In the genomic region with DNA sequence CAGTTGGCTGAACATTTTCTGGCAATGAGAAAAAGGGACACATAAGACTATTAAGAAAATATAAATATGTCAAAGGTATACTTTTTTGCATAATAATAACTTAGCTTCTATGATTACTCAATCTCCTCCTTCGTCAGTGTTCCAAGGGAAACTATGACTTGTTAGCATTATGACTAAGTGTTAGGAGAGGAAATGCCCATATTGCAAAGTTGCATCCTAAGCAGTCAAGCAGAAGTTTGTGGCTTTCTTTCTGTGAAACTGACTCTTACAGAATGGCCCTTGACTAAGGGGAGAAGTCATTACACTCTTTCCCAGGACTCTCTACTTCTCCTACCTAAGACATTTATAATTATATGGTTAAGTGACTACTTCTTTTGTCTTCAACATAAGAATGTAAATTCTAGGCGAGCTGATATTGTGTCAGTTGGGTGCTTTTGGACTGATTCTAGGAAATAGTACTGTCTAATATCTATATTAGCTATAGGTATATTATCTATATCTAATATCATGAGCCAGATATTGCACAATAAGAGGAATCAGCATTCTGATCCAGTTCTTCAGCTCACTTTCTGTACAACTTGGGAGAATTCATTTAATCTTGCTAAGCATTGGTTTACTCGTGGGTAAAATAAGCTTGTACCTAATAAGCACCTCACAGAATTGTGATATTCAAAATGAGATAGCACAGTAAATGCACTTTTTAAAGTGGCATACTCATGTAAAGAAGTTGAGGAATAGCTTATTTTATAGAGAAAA, we compare ENCODE assay signal across 10 cellular contexts. TPM values are rescaled to one million over a fixed set of nuclear protein-coding genes. Genes with fewer than 3 reads are reported as not detected.
DNase-seq lines count a peak whose midpoint lies in the region; ATAC-seq, FAIRE-seq and TF ChIP-seq lines count a peak whose summit lies in the region.
"Had no signal": no experiment of that assay in that cellular context is flagged by ENCODE, and none has a peak within 500 bp of the region (broad histone marks: within the 10 kb centered on the region; RNA-seq: fewer than 3 reads in every experiment).

No MANE protein-coding gene starts in this region.

- peaks cover 18% of the 10 kb centered on the region for H3K4me1 ChIP-seq in RWPE2 (ENCODE audit: insufficient read depth, poor library complexity, severe bottlenecking)
- no peaks in the 10 kb centered on the region for H3K4me1 ChIP-seq in HepG2 (ENCODE audit: insufficient read depth, low read length)
- no peaks in the 10 kb centered on the region for H3K4me1 ChIP-seq in SJCRH30

- no peak for TF ChIP-seq POLR2A in HepG2 (IDR thresholded peaks at IDR 0.05; ENCODE audit: insufficient read depth in 1 of 2, low read depth in 2 of 2, low read length in 2 of 2)
- no peak for TF ChIP-seq POLR2A in GM12891 (IDR thresholded peaks at IDR 0.05; ENCODE audit: low read depth, low read length)

- H3K27me3 ChIP-seq in RWPE2 (ENCODE audit: insufficient read depth, poor library complexity, severe bottlenecking): no peaks in the 10 kb centered on the region
- no peaks in the 10 kb centered on the region for H3K27me3 ChIP-seq in HepG2 (ENCODE audit: control insufficient read depth in 1 of 2, insufficient read depth in 2 of 2, low read length in 2 of 2)
- H3K27me3 ChIP-seq in SJCRH30: no peaks in the 10 kb centered on the region
- H3K27me3 ChIP-seq: heart right ventricle had no signal

- POLR2A ChIA-PET in HepG2 (lab: Yijun Ruan, JAX): no interaction called here

- H3K4me2 ChIP-seq in HepG2 (ENCODE audit: low read depth, low read length): no peak overlapping the region

- TF ChIP-seq CTCF in RWPE2 (IDR thresholded peaks at IDR 0.05; ENCODE audit: poor library complexity, severe bottlenecking) (no peak), HepG2 (CRISPR knock-in tag; IDR thresholded peaks at IDR 0.05) (no peak)

- no peak overlapping the region for H2AFZ ChIP-seq in HepG2 (ENCODE audit: low read length)

- H3K4me3 ChIP-seq in RWPE2 (ENCODE audit: severe bottlenecking): no peak overlapping the region
- no peak overlapping the region for H3K4me3 ChIP-seq in HepG2 (replicated peaks in 1 of 3; ENCODE audit: insufficient read depth in 1 of 3, low read depth in 2 of 3, low read length in 3 of 3)
- no peak overlapping the region for H3K4me3 ChIP-seq in SJCRH30
- H3K4me3 ChIP-seq: heart right ventricle had no signal

- no peak overlapping the region for H3K9ac ChIP-seq in HepG2 (ENCODE audit: insufficient read depth, low read depth, low read length)

- FAIRE-seq in HepG2 (lab: Jason Lieb, UNC) (no peak), GM12891 (lab: Jason Lieb, UNC) (no peak)

- ATAC-seq in GM18517 (IDR thresholded peaks at IDR 0.05; ENCODE audit: unreplicated experiment): peak; percentile 67
- ATAC-seq in HG02885 (IDR thresholded peaks at IDR 0.05; ENCODE audit: poor library complexity, unreplicated experiment): peak; percentile 75
- peak; percentile 100 for ATAC-seq in RWPE2 (ENCODE audit: low read depth)
- ATAC-seq in HepG2: no peak

- intact Hi-C loops in HepG2 (cut with micrococcal nuclease; ENCODE audit: unreplicated experiment): no loop called here

- TF ChIP-seq EP300 in HepG2 (IDR thresholded peaks at IDR 0.05; ENCODE audit: low read depth in 2 of 2, low read length in 2 of 2): no peak
- TF ChIP-seq EP300 in HepG2 (CRISPR knock-in tag; IDR thresholded peaks at IDR 0.05; ENCODE audit: borderline replicate concordance): no peak

- H3K79me2 ChIP-seq in HepG2 (ENCODE audit: insufficient read depth, low read length): no peaks in the 10 kb centered on the region

- DNase-seq in RWPE2 (ENCODE audit: low spot score) (no peak), HepG2 (ENCODE audit: low spot score) (no peak), GM12891 (ENCODE audit: insufficient read length, low spot score) (no peak), globus pallidus (ENCODE audit: low spot score) (no peak), NCI-H446 treated with DMSO at 0.1 percent for 48 hours (lab: John Stamatoyannopoulos, UW) (no peak), SJCRH30 (no peak)
- DNase-seq: heart right ventricle, T1000 had no signal

- no peaks in the 10 kb centered on the region for H3K36me3 ChIP-seq in RWPE2 (ENCODE audit: low read depth)
- no peaks in the 10 kb centered on the region for H3K36me3 ChIP-seq in HepG2 (replicated peaks in 1 of 2; ENCODE audit: control insufficient read depth in 1 of 2, insufficient read depth in 2 of 2, low read length in 2 of 2)
- H3K36me3 ChIP-seq in SJCRH30: no peaks in the 10 kb centered on the region
- H3K36me3 ChIP-seq: heart right ventricle had no signal

- H3K27ac ChIP-seq in RWPE2 (ENCODE audit: poor library complexity, severe bottlenecking): peak overlapping the region; percentile 58
- H3K27ac ChIP-seq in HepG2 (ENCODE audit: extremely low read length, insufficient read depth, low read length): no peak overlapping the region
- H3K27ac ChIP-seq in SJCRH30: no peak overlapping the region

- WGBS in HepG2 (ENCODE audit: low lambda C conversion rate): 5% methylated on average over 3 of the region's 3 CpGs

- no TSS peak for BruUV-seq in HepG2 (replicated peaks; lab: Mats Ljungman, UMichigan)

- in situ Hi-C loops in HepG2 (cut with HindIII; ENCODE audit: extremely low pct_ligation_motif_present, low pct_unique_long_range_greater_than_20kb): loop anchor here (10.0 kb wide), 1 partner anchor 548 kb away; no protein-coding TSS in a partner anchor

- CTCF ChIA-PET in HepG2 (lab: Yijun Ruan, JAX; ENCODE audit: low intra/inter-chr PET ratio, low total read pairs): no interaction called here

- H3K9me3 ChIP-seq in RWPE2 (ENCODE audit: severe bottlenecking) (no peaks in the 10 kb centered on the region), HepG2 (ENCODE audit: low read length) (no peaks in the 10 kb centered on the region), SJCRH30 (replicated peaks) (no peaks in the 10 kb centered on the region)
- H3K9me3 ChIP-seq: heart right ventricle had no signal

- no peaks in the 10 kb centered on the region for H4K20me1 ChIP-seq in HepG2 (ENCODE audit: insufficient read depth, low read length)

- TF ChIP-seq RAD21 in HepG2 (CRISPR knock-in tag; IDR thresholded peaks at IDR 0.05): no peak

RNA-seq across cellular contexts. Expression of a gene that starts 16.4 kb away (rescaled TPM):
- not detected in 2 replicates for total RNA-seq in HepG2 (2016; rRNA removed; fragmentation: Illumina TruSeq; extraction: Trizol)
- total RNA-seq in HepG2 (2016; cell fraction: cytosol; rRNA removed; fragmentation: Illumina TruSeq; extraction: Trizol; ENCODE audit: low read depth): not detected in 2 replicates
- not detected in 2 replicates for total RNA-seq in HepG2 (2016; cell fraction: insoluble cytoplasmic fraction; rRNA removed; fragmentation: Illumina TruSeq; extraction: Trizol)
- not detected in 2 replicates for total RNA-seq in HepG2 (2016; cell fraction: membrane; rRNA removed; fragmentation: Illumina TruSeq; extraction: Trizol)
- not detected in 2 replicates for total RNA-seq in HepG2 (2016; cell fraction: nucleus; rRNA removed; fragmentation: Illumina TruSeq; extraction: Trizol)
- not detected in 2 replicates for polyA plus RNA-seq in HepG2 (2011; rRNA removed)
- polyA plus RNA-seq in HepG2 (2011; cell fraction: cytosol; rRNA removed): not detected in 2 replicates
- polyA plus RNA-seq in HepG2 (2011; cell fraction: nucleus; rRNA removed): not detected in 2 replicates
- not detected in 2 replicates for polyA plus RNA-seq in HepG2 (2012)
- not detected in 2 replicates for polyA plus RNA-seq in HepG2 (2016; cell fraction: cytosol; fragmentation: Illumina TruSeq; extraction: Trizol; ENCODE audit: low read depth)
- polyA plus RNA-seq in HepG2 (2016; cell fraction: insoluble cytoplasmic fraction; fragmentation: Illumina TruSeq; extraction: Trizol; ENCODE audit: low read depth): not detected in 2 replicates
- not detected in 2 replicates for polyA plus RNA-seq in HepG2 (2016; cell fraction: membrane; fragmentation: Illumina TruSeq; extraction: Trizol; ENCODE audit: low read depth)
- not detected in 2 replicates for polyA plus RNA-seq in HepG2 (2016; cell fraction: nucleus; fragmentation: Illumina TruSeq; extraction: Trizol; ENCODE audit: insufficient read depth, low read depth)
- not detected in 2 replicates for polyA minus RNA-seq in HepG2 (2011; rRNA and poly(A)+ RNA removed; ENCODE audit: low replicate concordance)
- polyA minus RNA-seq in HepG2 (2011; cell fraction: cytosol; rRNA and poly(A)+ RNA removed): not detected in 2 replicates
- not detected in 2 replicates for polyA minus RNA-seq in HepG2 (2011; cell fraction: nucleus; rRNA and poly(A)+ RNA removed)
- not detected for polyA plus RNA-seq in GM12891 (2012; ENCODE audit: low read depth, missing spikeins)
- total RNA-seq in SJCRH30 (2014; rRNA removed; shearing (Covaris generic)): not detected in 2 replicates
- total RNA-seq: heart right ventricle had no signal
- polyA plus RNA-seq: heart right ventricle had no signal

RNA-seq across cellular contexts. Expression of a gene that starts 18.1 kb away (rescaled TPM):
- total RNA-seq in HepG2 (2016; rRNA removed; fragmentation: Illumina TruSeq; extraction: Trizol): not detected in 2 replicates
- total RNA-seq in HepG2 (2016; cell fraction: cytosol; rRNA removed; fragmentation: Illumina TruSeq; extraction: Trizol; ENCODE audit: low read depth): not detected in 2 replicates
- total RNA-seq in HepG2 (2016; cell fraction: insoluble cytoplasmic fraction; rRNA removed; fragmentation: Illumina TruSeq; extraction: Trizol): not detected in 2 replicates
- not detected in 2 replicates for total RNA-seq in HepG2 (2016; cell fraction: membrane; rRNA removed; fragmentation: Illumina TruSeq; extraction: Trizol)
- not detected in 2 replicates for total RNA-seq in HepG2 (2016; cell fraction: nucleus; rRNA removed; fragmentation: Illumina TruSeq; extraction: Trizol)
- not detected in 2 replicates for polyA plus RNA-seq in HepG2 (2011; rRNA removed)
- not detected in 2 replicates for polyA plus RNA-seq in HepG2 (2011; cell fraction: cytosol; rRNA removed)
- not detected in 2 replicates for polyA plus RNA-seq in HepG2 (2011; cell fraction: nucleus; rRNA removed)
- polyA plus RNA-seq in HepG2 (2012): not detected in 2 replicates
- polyA plus RNA-seq in HepG2 (2016; cell fraction: cytosol; fragmentation: Illumina TruSeq; extraction: Trizol; ENCODE audit: low read depth): not detected in 2 replicates
- polyA plus RNA-seq in HepG2 (2016; cell fraction: insoluble cytoplasmic fraction; fragmentation: Illumina TruSeq; extraction: Trizol; ENCODE audit: low read depth): not detected in 2 replicates
- polyA plus RNA-seq in HepG2 (2016; cell fraction: membrane; fragmentation: Illumina TruSeq; extraction: Trizol; ENCODE audit: low read depth): not detected in 2 replicates
- not detected in 2 replicates for polyA plus RNA-seq in HepG2 (2016; cell fraction: nucleus; fragmentation: Illumina TruSeq; extraction: Trizol; ENCODE audit: insufficient read depth, low read depth)
- not detected in 2 replicates for polyA minus RNA-seq in HepG2 (2011; rRNA and poly(A)+ RNA removed; ENCODE audit: low replicate concordance)
- not detected in 2 replicates for polyA minus RNA-seq in HepG2 (2011; cell fraction: cytosol; rRNA and poly(A)+ RNA removed)
- not detected in 2 replicates for polyA minus RNA-seq in HepG2 (2011; cell fraction: nucleus; rRNA and poly(A)+ RNA removed)
- not detected for polyA plus RNA-seq in GM12891 (2012; ENCODE audit: low read depth, missing spikeins)
- not detected in 2 replicates for total RNA-seq in SJCRH30 (2014; rRNA removed; shearing (Covaris generic))
- total RNA-seq: heart right ventricle had no signal
- polyA plus RNA-seq: heart right ventricle had no signal

RNA-seq across cellular contexts. Expression of a gene that starts 51.9 kb away (rescaled TPM):
- total RNA-seq in HepG2 (2016; rRNA removed; fragmentation: Illumina TruSeq; extraction: Trizol): not detected in 2 replicates
- not detected in 2 replicates for total RNA-seq in HepG2 (2016; cell fraction: cytosol; rRNA removed; fragmentation: Illumina TruSeq; extraction: Trizol; ENCODE audit: low read depth)
- not detected in 2 replicates for total RNA-seq in HepG2 (2016; cell fraction: insoluble cytoplasmic fraction; rRNA removed; fragmentation: Illumina TruSeq; extraction: Trizol)
- total RNA-seq in HepG2 (2016; cell fraction: membrane; rRNA removed; fragmentation: Illumina TruSeq; extraction: Trizol): not detected in 2 replicates
- total RNA-seq in HepG2 (2016; cell fraction: nucleus; rRNA removed; fragmentation: Illumina TruSeq; extraction: Trizol): not detected in 2 replicates
- polyA plus RNA-seq in HepG2 (2011; rRNA removed): not detected in 2 replicates
- not detected in 2 replicates for polyA plus RNA-seq in HepG2 (2011; cell fraction: cytosol; rRNA removed)
- polyA plus RNA-seq in HepG2 (2011; cell fraction: nucleus; rRNA removed): not detected in 2 replicates
- polyA plus RNA-seq in HepG2 (2012): not detected in 2 replicates
- not detected in 2 replicates for polyA plus RNA-seq in HepG2 (2016; cell fraction: cytosol; fragmentation: Illumina TruSeq; extraction: Trizol; ENCODE audit: low read depth)
- not detected in 2 replicates for polyA plus RNA-seq in HepG2 (2016; cell fraction: insoluble cytoplasmic fraction; fragmentation: Illumina TruSeq; extraction: Trizol; ENCODE audit: low read depth)
- not detected in 2 replicates for polyA plus RNA-seq in HepG2 (2016; cell fraction: membrane; fragmentation: Illumina TruSeq; extraction: Trizol; ENCODE audit: low read depth)
- not detected in 2 replicates for polyA plus RNA-seq in HepG2 (2016; cell fraction: nucleus; fragmentation: Illumina TruSeq; extraction: Trizol; ENCODE audit: insufficient read depth, low read depth)
- 21.8 TPM in 1 of 2 replicates, not detected in the other for polyA minus RNA-seq in HepG2 (2011; rRNA and poly(A)+ RNA removed; ENCODE audit: low replicate concordance)
- not detected in 2 replicates for polyA minus RNA-seq in HepG2 (2011; cell fraction: cytosol; rRNA and poly(A)+ RNA removed)
- polyA minus RNA-seq in HepG2 (2011; cell fraction: nucleus; rRNA and poly(A)+ RNA removed): not detected in 2 replicates
- not detected for polyA plus RNA-seq in GM12891 (2012; ENCODE audit: low read depth, missing spikeins)
- not detected in 2 replicates for total RNA-seq in SJCRH30 (2014; rRNA removed; shearing (Covaris generic))
- total RNA-seq: heart right ventricle had no signal
- polyA plus RNA-seq: heart right ventricle had no signal
